1 cellular context compared by ENCODE assay signal in the genomic region with DNA sequence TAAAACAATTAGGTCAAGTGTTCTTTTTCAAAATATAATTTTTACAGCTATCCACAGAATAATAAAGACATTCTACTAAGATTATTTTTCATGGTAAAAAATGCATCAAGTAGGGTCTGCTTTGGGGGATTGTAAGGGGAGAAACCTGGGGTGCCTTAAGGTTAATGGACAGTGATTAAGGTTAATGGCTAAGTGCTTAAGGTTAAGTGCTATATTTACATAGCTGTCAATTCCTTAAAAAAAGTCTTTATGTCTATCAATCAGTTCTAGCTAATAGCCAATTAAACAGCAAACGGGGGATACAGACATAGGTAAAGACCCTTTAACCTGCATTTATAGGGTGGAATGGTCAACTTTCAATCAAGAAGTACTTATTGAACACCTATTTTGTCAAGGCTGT.
TF ChIP-seq lines count a peak whose summit lies in the region.

No MANE protein-coding gene starts in this region.

TF ChIP-seq in H1, 55 proteins besides CTCF, POLR2A, EP300 and RAD21:
- TF ChIP-seq CBX8 (IDR thresholded peaks at IDR 0.05; ENCODE audit: borderline replicate concordance, low read depth, low read length) (no peak), SP2 (IDR thresholded peaks at IDR 0.05; ENCODE audit: low read length) (no peak), NANOG (IDR thresholded peaks at IDR 0.05; ENCODE audit: insufficient read depth, low read depth, low read length, poor library complexity, severe bottlenecking) (peak; percentile 38), POU5F1 (IDR thresholded peaks at IDR 0.05; ENCODE audit: low read depth, low read length) (no peak), HDAC6 (IDR thresholded peaks at IDR 0.05; ENCODE audit: low read depth, low read length) (no peak), NRF1 (IDR thresholded peaks at IDR 0.05; ENCODE audit: low read depth, low read length) (no peak)
TF ChIP-seq in H1: peak in this region for 1.
